ENCODE assay signal across 9 cellular contexts in genomic region chr19:54388001-54388802, GRCh38. TPM values are rescaled to one million over a fixed set of nuclear protein-coding genes. Genes with fewer than 3 reads are reported as not detected.
DNase-seq lines count a peak whose midpoint lies in the region; ATAC-seq, FAIRE-seq and TF ChIP-seq lines count a peak whose summit lies in the region.
"Had no signal": no experiment of that assay in that cellular context is flagged by ENCODE, and none has a peak within 500 bp of the region (broad histone marks: within the 10 kb centered on the region; RNA-seq: fewer than 3 reads in every experiment).

No MANE protein-coding gene starts in this region.

- H3K9me3 ChIP-seq in CD8-positive, alpha-beta memory T cell (ENCODE audit: low read length): no peaks in the 10 kb centered on the region

- H3K9me3 Mint-ChIP-seq in CD8-positive, alpha-beta memory T cell: no peaks in the 10 kb centered on the region
- no peaks in the 10 kb centered on the region for H3K9me3 Mint-ChIP-seq in activated CD4-positive, alpha-beta memory T cell treated with anti-CD3 and anti-CD28 coated beads for 36 hours

- peak overlapping the region; percentile 85 to 96 (median 89) for H3K4me3 Mint-ChIP-seq in CD8-positive, alpha-beta memory T cell
- H3K4me3 Mint-ChIP-seq in activated CD4-positive, alpha-beta memory T cell treated with anti-CD3 and anti-CD28 coated beads for 36 hours: peak overlapping the region; percentile 72

- no peak for ATAC-seq in HG03280 (IDR thresholded peaks at IDR 0.05; ENCODE audit: unreplicated experiment)

- CTCF ChIA-PET in CD8-positive, alpha-beta memory T cell (lab: Charles Lee): interaction anchor here (0.7 to 6.0 kb wide), 12 partner anchors 9 to 141 kb away, joined by 3 to 119 read pairs (median 6); partner anchors contain the start of genes LAIR1 and LENG8
- CTCF ChIA-PET in activated CD4-positive, alpha-beta memory T cell treated with anti-CD3 and anti-CD28 coated beads for 36 hours (lab: Charles Lee): interaction anchor here (0.7 to 6.7 kb wide), 13 partner anchors 9 to 121 kb away, joined by 3 to 145 read pairs (median 5); partner anchors contain the start of genes LAIR1 and TTYH1
- CTCF ChIA-PET in HEK293T (lab: Yijun Ruan, JAX): no interaction called here

- H3K27me3 Mint-ChIP-seq in CD8-positive, alpha-beta memory T cell: peaks cover 2 to 8% of the 10 kb centered on the region in 2 donors
- H3K27me3 Mint-ChIP-seq in activated CD4-positive, alpha-beta memory T cell treated with anti-CD3 and anti-CD28 coated beads for 36 hours: peaks cover 8% of the 10 kb centered on the region

- no peaks in the 10 kb centered on the region for H3K27me3 ChIP-seq in CD8-positive, alpha-beta memory T cell (ENCODE audit: insufficient read depth, low read length, poor library complexity, severe bottlenecking)

- peaks cover 34% of the 10 kb centered on the region for H3K4me1 ChIP-seq in CD8-positive, alpha-beta memory T cell (ENCODE audit: insufficient read depth, low read length)

- peak overlapping the region; percentile 82 for H3K4me3 ChIP-seq in CD8-positive, alpha-beta memory T cell (ENCODE audit: low read length)

- peaks cover 0 to 3% (median 0%) of the 10 kb centered on the region in 3 donors for H3K36me3 Mint-ChIP-seq in CD8-positive, alpha-beta memory T cell
- H3K36me3 Mint-ChIP-seq in activated CD4-positive, alpha-beta memory T cell treated with anti-CD3 and anti-CD28 coated beads for 36 hours: no peaks in the 10 kb centered on the region

- intact Hi-C loops in activated CD4-positive, alpha-beta memory T cell treated with anti-CD3 and anti-CD28 coated beads for 36 hours (cut with micrococcal nuclease): loop anchor here (1.0 to 10.0 kb wide), 4 partner anchors 15 to 143 kb away; partner anchors contain the start of genes LAIR1 and LILRA6
- intact Hi-C loops in cardiac septum (cut with DNase I): no loop called here

- DNase-seq in CD8-positive, alpha-beta memory T cell: peak in 4 of 5 donors; percentile 33 to 63 (median 42)
- DNase-seq in KG1 (lab: John Stamatoyannopoulos, UW): peak; percentile 81
- DNase-seq in activated CD4-positive, alpha-beta memory T cell treated with anti-CD3 and anti-CD28 coated beads for 36 hours: peak; percentile 39
- DNase-seq in cardiac septum (ENCODE audit: low spot score): peak; percentile 75
- DNase-seq in stimulated activated CD4-positive, alpha-beta T cell treated with anti-CD3 and anti-CD28 coated beads, Interleukin-4, amount 100 ng/mL, for 24 hours: peak; percentile 39
- DNase-seq in HEK293T (ENCODE audit: extremely low spot score): no peak
- no peak for DNase-seq in RCC 7860 (ENCODE audit: low spot score)

- peak overlapping the region; percentile 56 to 97 (median 86) for H3K27ac Mint-ChIP-seq in CD8-positive, alpha-beta memory T cell
- H3K27ac Mint-ChIP-seq in activated CD4-positive, alpha-beta memory T cell treated with anti-CD3 and anti-CD28 coated beads for 36 hours: no peak overlapping the region

- peak overlapping the region; percentile 58 for H3K27ac ChIP-seq in CD8-positive, alpha-beta memory T cell (ENCODE audit: low read depth, low read length)

- peaks cover 32 to 50% (median 43%) of the 10 kb centered on the region in 3 donors for H3K4me1 Mint-ChIP-seq in CD8-positive, alpha-beta memory T cell
- peaks cover 36% of the 10 kb centered on the region for H3K4me1 Mint-ChIP-seq in activated CD4-positive, alpha-beta memory T cell treated with anti-CD3 and anti-CD28 coated beads for 36 hours (ENCODE audit: low read depth)

- POLR2A ChIA-PET in CD8-positive, alpha-beta memory T cell (lab: Charles Lee): interaction anchor here (1.2 to 1.9 kb wide), 5 partner anchors 10 to 251 kb away, joined by 3 to 19 read pairs (median 5); partner anchors contain the start of gene CNOT3
- POLR2A ChIA-PET in activated CD4-positive, alpha-beta memory T cell treated with anti-CD3 and anti-CD28 coated beads for 36 hours (lab: Charles Lee): interaction anchor here (1.6 to 1.7 kb wide), 2 partner anchors 10 to 20 kb away, joined by 4 to 6 read pairs; no protein-coding TSS in a partner anchor
- POLR2A ChIA-PET in HEK293T (lab: Yijun Ruan, JAX): no interaction called here

- FAIRE-seq in RCC 7860 (lab: Jason Lieb, UNC): no peak

- H3K36me3 ChIP-seq in CD8-positive, alpha-beta memory T cell (ENCODE audit: insufficient read depth, low read length): no peaks in the 10 kb centered on the region

TF ChIP-seq in HEK293T, 16 proteins besides CTCF, POLR2A, EP300 and RAD21:
- TF ChIP-seq TARDBP (IDR thresholded peaks at IDR 0.05) (no peak), FOXM1 (IDR thresholded peaks at IDR 0.05; ENCODE audit: borderline replicate concordance) (no peak), HDGF (IDR thresholded peaks at IDR 0.05; ENCODE audit: borderline replicate concordance) (no peak), SUZ12 (IDR thresholded peaks at IDR 0.05) (no peak), SP1 (IDR thresholded peaks at IDR 0.05) (no peak), ZNF384 (IDR thresholded peaks at IDR 0.05) (no peak), BHLHE40 (IDR thresholded peaks at IDR 0.05; ENCODE audit: borderline replicate concordance) (no peak)
- TF ChIP-seq, protein P1, sequence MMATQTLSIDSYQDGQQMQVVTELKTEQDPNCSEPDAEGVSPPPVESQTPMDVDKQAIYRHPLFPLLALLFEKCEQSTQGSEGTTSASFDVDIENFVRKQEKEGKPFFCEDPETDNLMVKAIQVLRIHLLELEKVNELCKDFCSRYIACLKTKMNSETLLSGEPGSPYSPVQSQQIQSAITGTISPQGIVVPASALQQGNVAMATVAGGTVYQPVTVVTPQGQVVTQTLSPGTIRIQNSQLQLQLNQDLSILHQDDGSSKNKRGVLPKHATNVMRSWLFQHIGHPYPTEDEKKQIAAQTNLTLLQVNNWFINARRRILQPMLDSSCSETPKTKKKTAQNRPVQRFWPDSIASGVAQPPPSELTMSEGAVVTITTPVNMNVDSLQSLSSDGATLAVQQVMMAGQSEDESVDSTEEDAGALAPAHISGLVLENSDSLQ (IDR thresholded peaks at IDR 0.05): no peak

RNA-seq across cellular contexts. Expression of gene LAIR1, which starts 23.5 kb away (rescaled TPM):
- total RNA-seq in CD8-positive, alpha-beta memory T cell: 10 to 100 TPM; 12.9 to 13.1 TPM
- polyA plus RNA-seq in CD8-positive, alpha-beta memory T cell: 110 TPM
- total RNA-seq in activated CD4-positive, alpha-beta memory T cell treated with anti-CD3 and anti-CD28 coated beads for 36 hours: 1 to 10 TPM; 4.9 to 5.7 TPM
- 5.1 TPM for total RNA-seq in cardiac septum
- total RNA-seq: dermis microvascular lymphatic vessel endothelial cell had no signal

RNA-seq across cellular contexts. Expression of gene TTYH1, which starts 27.1 kb away (rescaled TPM):
- total RNA-seq in CD8-positive, alpha-beta memory T cell: under 1 TPM in 1 of 2 experiments, not detected in 1; 0.66 TPM
- not detected for polyA plus RNA-seq in CD8-positive, alpha-beta memory T cell
- not detected for total RNA-seq in activated CD4-positive, alpha-beta memory T cell treated with anti-CD3 and anti-CD28 coated beads for 36 hours
- 1.3 TPM for total RNA-seq in cardiac septum
- total RNA-seq: dermis microvascular lymphatic vessel endothelial cell had no signal

RNA-seq across cellular contexts. Expression of gene LILRA4, which starts 49.2 kb away (rescaled TPM):
- not detected for total RNA-seq in CD8-positive, alpha-beta memory T cell
- not detected for polyA plus RNA-seq in CD8-positive, alpha-beta memory T cell
- not detected for total RNA-seq in activated CD4-positive, alpha-beta memory T cell treated with anti-CD3 and anti-CD28 coated beads for 36 hours
- not detected for total RNA-seq in cardiac septum
- total RNA-seq: dermis microvascular lymphatic vessel endothelial cell had no signal

Comparison
In these comparisons a context has a peak if more than half of its experiments do, and no peak if none do; other contexts are left out.
1. DNase-seq: peak in CD8-positive, alpha-beta memory T cell (4 of 5), KG1 (single experiment), activated CD4-positive, alpha-beta memory T cell treated with anti-CD3 and anti-CD28 coated beads for 36 hours (single experiment), cardiac septum (single experiment) and stimulated activated CD4-positive, alpha-beta T cell treated with anti-CD3 and anti-CD28 coated beads, Interleukin-4, amount 100 ng/mL, for 24 hours (single experiment); none in HEK293T (single experiment) and RCC 7860 (single experiment).